ENCODE assay signal across 8 cellular contexts in genomic region chr1:904271-904950, GRCh38. TPM values are rescaled to one million over a fixed set of nuclear protein-coding genes. Genes with fewer than 3 reads are reported as not detected.
A peak's percentile ranks its signal among the peaks of the same experiment; 100 is the strongest.
DNase-seq lines count a peak whose midpoint lies in the region; ATAC-seq lines count a peak whose summit lies in the region.

No MANE protein-coding gene starts in this region.

- H3K9me3 ChIP-seq in aorta (ENCODE audit: control insufficient read depth, low read length): no peaks in the 10 kb centered on the region

- intact Hi-C loops in cardiac septum (cut with DNase I): loop anchor here (2.0 kb wide), 1 partner anchor 34 kb away; no protein-coding TSS in a partner anchor
- intact Hi-C loops in aorta (cut with DNase I): loop anchor here (5.0 to 10.0 kb wide), 3 partner anchors 50 to 160 kb away; partner anchors contain the start of gene NOC2L (in 2 of the 2)

- no peaks in the 10 kb centered on the region for H3K36me3 Mint-ChIP-seq in activated naive CD8-positive, alpha-beta T cell treated with anti-CD3 and anti-CD28 coated beads for 36 hours

- H3K27ac Mint-ChIP-seq in activated naive CD8-positive, alpha-beta T cell treated with anti-CD3 and anti-CD28 coated beads for 36 hours: no peak overlapping the region

- H3K27me3 Mint-ChIP-seq in activated naive CD8-positive, alpha-beta T cell treated with anti-CD3 and anti-CD28 coated beads for 36 hours: peaks cover 50% of the 10 kb centered on the region

- H3K27ac ChIP-seq in aorta (ENCODE audit: low read depth in 1 of 2, low read length in 2 of 2): no peak overlapping the region

- H3K4me3 ChIP-seq in aorta (ENCODE audit: low read length in 2 of 2): peak overlapping the region in 1 of 2 donors; percentile 1

- peak overlapping the region; percentile 69 for H3K4me3 Mint-ChIP-seq in activated naive CD8-positive, alpha-beta T cell treated with anti-CD3 and anti-CD28 coated beads for 36 hours

- H3K9me3 Mint-ChIP-seq in activated naive CD8-positive, alpha-beta T cell treated with anti-CD3 and anti-CD28 coated beads for 36 hours: peaks cover 1% of the 10 kb centered on the region

- DNase-seq in AG08395 (ENCODE audit: low spot score) (peak; percentile 85), M059J (ENCODE audit: low read depth) (peak; percentile 77), SW480 (ENCODE audit: low spot score) (peak; percentile 57), cardiac septum (ENCODE audit: low spot score) (peak; percentile 92), retina (peak; percentile 97), aorta (peak; percentile 85 to 95)
- DNase-seq in activated naive CD8-positive, alpha-beta T cell treated with anti-CD3 and anti-CD28 coated beads for 36 hours: peak; percentile 90

- ATAC-seq in GM18868 (IDR thresholded peaks at IDR 0.05; ENCODE audit: unreplicated experiment) (peak; percentile 69), aorta (ENCODE audit: low FRiP score) (peak; percentile 92)

- peaks cover 6% of the 10 kb centered on the region for H3K4me1 Mint-ChIP-seq in activated naive CD8-positive, alpha-beta T cell treated with anti-CD3 and anti-CD28 coated beads for 36 hours

- 5 to 8% methylated on average over 58 to 92 of the region's 92 CpGs for WGBS in aorta, 2 donors

- no peaks in the 10 kb centered on the region for H3K4me1 ChIP-seq in aorta (ENCODE audit: control insufficient read depth in 1 of 2, insufficient read depth in 2 of 2, low read length in 2 of 2)

- no peaks in the 10 kb centered on the region for H3K36me3 ChIP-seq in aorta (ENCODE audit: control insufficient read depth in 1 of 2, insufficient read depth in 2 of 2, low read length in 1 of 2)

- H3K27me3 ChIP-seq in aorta (ENCODE audit: control insufficient read depth in 1 of 2, insufficient read depth in 2 of 2, low read length in 1 of 2): no peaks in the 10 kb centered on the region

RNA-seq across cellular contexts. Expression of gene SAMD11, which starts 19.3 kb away (rescaled TPM):
- total RNA-seq in M059J (2014; rRNA removed; shearing (Covaris generic)): 30.5 and 59.8 TPM in 2 replicates
- total RNA-seq in activated naive CD8-positive, alpha-beta T cell treated with anti-CD3 and anti-CD28 coated beads for 36 hours: not detected
- total RNA-seq in cardiac septum: 10.2 TPM
- total RNA-seq in aorta: 10 to 100 TPM; 30.1 to 44.3 TPM
- polyA plus RNA-seq in aorta: 1 to 10 TPM; 2.6 to 7.2 TPM

RNA-seq across cellular contexts. Expression of gene NOC2L, which starts 54.6 kb away (rescaled TPM):
- 60.1 and 102 TPM in 2 replicates for total RNA-seq in M059J (2014; rRNA removed; shearing (Covaris generic))
- total RNA-seq in activated naive CD8-positive, alpha-beta T cell treated with anti-CD3 and anti-CD28 coated beads for 36 hours: 100 to 1,000 TPM; 176 to 185 TPM
- total RNA-seq in cardiac septum: 39.0 TPM
- 10 to 100 TPM; 35.8 to 41.4 TPM for total RNA-seq in aorta
- polyA plus RNA-seq in aorta: 10 to 100 TPM; 17.3 to 55.5 TPM

RNA-seq across cellular contexts. Expression of gene KLHL17, which starts 56.0 kb away (rescaled TPM):
- 4.3 and 7.8 TPM in 2 replicates for total RNA-seq in M059J (2014; rRNA removed; shearing (Covaris generic))
- total RNA-seq in activated naive CD8-positive, alpha-beta T cell treated with anti-CD3 and anti-CD28 coated beads for 36 hours: 10 to 100 TPM; 19.5 to 22.5 TPM
- 4.8 TPM for total RNA-seq in cardiac septum
- total RNA-seq in aorta: 10 to 100 TPM; 10.0 to 19.9 TPM
- 10 to 100 TPM in 1 of 2 donors, 1 to 10 TPM in 1; 2.8 to 40.5 TPM for polyA plus RNA-seq in aorta

Comparison
In these comparisons a context has a peak if more than half of its experiments do, and no peak if none do; other contexts are left out.
1. RNA of gene SAMD11, which starts 19.3 kb away (total RNA-seq): 30.5 to 59.8 TPM in M059J, 30.1 to 44.3 TPM in aorta and 10.2 TPM in cardiac septum (single experiment); not detected in activated naive CD8-positive, alpha-beta T cell treated with anti-CD3 and anti-CD28 coated beads for 36 hours; every median in the first group is over 10 times any median in the second.
2. Peak in every context shown above with its lines, with median percentiles within 50 percentile points of each other: DNase-seq.